ENCODE assay signal across 32 cellular contexts in the genomic region with DNA sequence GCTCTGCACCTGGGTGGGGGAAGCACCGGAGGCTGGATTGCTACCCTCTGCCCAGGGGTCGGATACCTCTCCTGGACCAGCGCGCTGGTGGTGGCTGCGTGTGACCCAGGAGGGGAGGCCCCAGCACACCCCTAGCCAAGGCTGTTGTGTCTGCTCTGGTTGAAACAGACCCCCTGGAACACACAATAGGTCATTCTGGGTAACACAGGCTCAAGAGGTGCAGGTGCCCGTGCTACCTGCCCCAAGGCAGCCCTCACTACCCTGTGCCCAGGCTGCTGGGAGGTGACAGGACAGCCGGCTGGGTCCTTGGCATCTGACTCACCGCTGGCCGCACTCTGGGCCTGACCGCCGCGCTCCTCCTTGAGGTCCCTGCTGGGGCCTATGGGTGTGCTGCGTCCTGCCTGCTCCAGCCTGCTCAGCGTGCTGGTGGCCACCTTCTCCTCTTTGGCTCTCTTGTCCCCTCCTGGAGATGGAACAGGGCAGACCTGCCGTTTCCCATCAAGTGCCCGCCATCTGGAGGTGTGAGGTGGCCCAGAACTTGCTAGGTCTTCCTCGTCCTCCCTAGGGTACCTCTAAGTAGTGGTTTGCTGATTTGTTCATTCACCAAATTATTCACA. TPM values are rescaled to one million over a fixed set of nuclear protein-coding genes. Genes with fewer than 3 reads are reported as not detected.
A peak's percentile ranks its signal among the peaks of the same experiment; 100 is the strongest.
DNase-seq lines count a peak whose midpoint lies in the region; ATAC-seq, FAIRE-seq and TF ChIP-seq lines count a peak whose summit lies in the region.
"Had no signal": no experiment of that assay in that cellular context is flagged by ENCODE, and none has a peak within 500 bp of the region (broad histone marks: within the 10 kb centered on the region; RNA-seq: fewer than 3 reads in every experiment).

No MANE protein-coding gene starts in this region.

- no peak for ATAC-seq in activated naive CD4-positive, alpha-beta T cell treated with anti-CD3 and anti-CD28 coated beads, Interleukin-2, amount 50 U/mL, for 72 hours
- ATAC-seq in GM19397 (IDR thresholded peaks at IDR 0.05; ENCODE audit: unreplicated experiment): no peak
- ATAC-seq: naive thymus-derived CD8-positive, alpha-beta T cell; T-cell had no signal

- no peaks in the 10 kb centered on the region for H3K9me3 ChIP-seq in kidney (ENCODE audit: control insufficient read depth in 1 of 2, low read length in 2 of 2)
- H3K9me3 ChIP-seq: Peyer's patch, SJCRH30 had no signal

- no peaks in the 10 kb centered on the region for H3K27me3 Mint-ChIP-seq in activated naive CD4-positive, alpha-beta T cell treated with anti-CD3 and anti-CD28 coated beads, Interleukin-2, amount 50 U/mL, for 24 hours
- H3K27me3 Mint-ChIP-seq: brain; naive thymus-derived CD8-positive, alpha-beta T cell; T-cell; type B pancreatic cell had no signal

- H3K36me3 Mint-ChIP-seq in activated naive CD4-positive, alpha-beta T cell treated with anti-CD3 and anti-CD28 coated beads, Interleukin-2, amount 50 U/mL, for 24 hours: peaks cover 3% of the 10 kb centered on the region
- peaks cover 7 to 8% of the 10 kb centered on the region in 2 donors for H3K36me3 Mint-ChIP-seq in activated naive CD4-positive, alpha-beta T cell treated with anti-CD3 and anti-CD28 coated beads, Interleukin-2, amount 50 U/mL, for 72 hours

- peaks cover 25 to 50% of the 10 kb centered on the region in 2 donors for H3K36me3 ChIP-seq in kidney (ENCODE audit: control insufficient read depth in 1 of 2, insufficient read depth in 2 of 2, low read length in 2 of 2)

- no peak for FAIRE-seq in kidney (lab: Jason Lieb, UNC)

- no peak overlapping the region for H3K4me3 ChIP-seq in kidney (ENCODE audit: low read length in 2 of 2)
- H3K4me3 ChIP-seq: Peyer's patch, SJCRH30 had no signal

- intact Hi-C loops in kidney (cut with DNase I): no loop called here

- H3K9ac ChIP-seq in kidney (ENCODE audit: low read length in 2 of 2): no peak overlapping the region

- peak overlapping the region; percentile 85 for H3K27ac Mint-ChIP-seq in activated naive CD4-positive, alpha-beta T cell treated with anti-CD3 and anti-CD28 coated beads, Interleukin-2, amount 50 U/mL, for 24 hours
- peak overlapping the region; percentile 13 to 81 for H3K27ac Mint-ChIP-seq in activated naive CD4-positive, alpha-beta T cell treated with anti-CD3 and anti-CD28 coated beads, Interleukin-2, amount 50 U/mL, for 72 hours
- H3K27ac Mint-ChIP-seq: type B pancreatic cell had no signal

- H3K27ac ChIP-seq in kidney (ENCODE audit: low read depth in 2 of 2, low read length in 2 of 2): no peak overlapping the region
- H3K27ac ChIP-seq: Peyer's patch, SJCRH30 had no signal

- H3K4me3 Mint-ChIP-seq in activated naive CD4-positive, alpha-beta T cell treated with anti-CD3 and anti-CD28 coated beads, Interleukin-2, amount 50 U/mL, for 24 hours: no peak overlapping the region
- H3K4me3 Mint-ChIP-seq: brain; H9; naive thymus-derived CD8-positive, alpha-beta T cell; T-cell; type B pancreatic cell had no signal

- no peak for TF ChIP-seq CTCF in kidney (IDR thresholded peaks at IDR 0.05; ENCODE audit: borderline replicate concordance, extremely low read depth, insufficient read depth)

- H3K4me1 ChIP-seq in kidney (ENCODE audit: control insufficient read depth in 1 of 2, insufficient read depth in 1 of 2, low read depth in 1 of 2, low read length in 2 of 2): peaks cover 14 to 31% of the 10 kb centered on the region in 2 donors

- no peak for DNase-seq in activated naive CD4-positive, alpha-beta T cell treated with anti-CD3 and anti-CD28 coated beads, Interleukin-2, amount 50 U/mL, for 16 hours
- DNase-seq in activated naive CD4-positive, alpha-beta T cell treated with anti-CD3 and anti-CD28 coated beads, Interleukin-2, amount 50 U/mL, for 72 hours (ENCODE audit: low spot score in 2 of 2): no peak
- DNase-seq in kidney (peak; percentile 68), NCI-H446 (lab: John Stamatoyannopoulos, UW) (no peak), middle frontal gyrus (ENCODE audit: extremely low spot score, low spot score) (no peak)
- DNase-seq: activated CD4-positive, alpha-beta T cell treated with anti-CD3 and anti-CD28 coated beads, Interleukin-2, amount 50 U/mL, for 48 hours; activated CD4-positive, CD25-positive, alpha-beta regulatory T cell; DMS53; H9; islet precursor cell; KG1; MM.1S; NCI-H1417; NCI-H2029 treated with DMSO at 0.1 percent for 48 hours; NCI-H2227 treated with DMSO at 0.1 percent for 48 hours; SJCRH30; T-cell had no signal

- H3K9me3 Mint-ChIP-seq in activated naive CD4-positive, alpha-beta T cell treated with anti-CD3 and anti-CD28 coated beads, Interleukin-2, amount 50 U/mL, for 24 hours: no peaks in the 10 kb centered on the region
- no peaks in the 10 kb centered on the region for H3K9me3 Mint-ChIP-seq in activated naive CD4-positive, alpha-beta T cell treated with anti-CD3 and anti-CD28 coated beads, Interleukin-2, amount 50 U/mL, for 72 hours
- H3K9me3 Mint-ChIP-seq: brain; H9; naive thymus-derived CD8-positive, alpha-beta T cell; T-cell; type B pancreatic cell had no signal

- peaks cover 38% of the 10 kb centered on the region for H3K4me1 Mint-ChIP-seq in activated naive CD4-positive, alpha-beta T cell treated with anti-CD3 and anti-CD28 coated beads, Interleukin-2, amount 50 U/mL, for 24 hours

RNA-seq across cellular contexts. Expression of a gene that starts 30.0 kb away (rescaled TPM):
- 10 to 100 TPM; 44.7 to 54.9 TPM for total RNA-seq in activated naive CD4-positive, alpha-beta T cell treated with anti-CD3 and anti-CD28 coated beads, Interleukin-2, amount 50 U/mL, for 72 hours
- total RNA-seq in kidney: 41.5 TPM
- polyA plus RNA-seq in kidney (ENCODE audit: insufficient read depth, low read depth, low replicate concordance): 33.1 TPM

RNA-seq across cellular contexts. Expression of a gene that starts 58.1 kb away (rescaled TPM):
- total RNA-seq in activated naive CD4-positive, alpha-beta T cell treated with anti-CD3 and anti-CD28 coated beads, Interleukin-2, amount 50 U/mL, for 72 hours: not detected
- 0.22 TPM for total RNA-seq in kidney
- 4.0 TPM for polyA plus RNA-seq in kidney (ENCODE audit: insufficient read depth, low read depth, low replicate concordance)
- total RNA-seq: epithelial cell of proximal tubule; G401; H9; HT1080; liver; naive thymus-derived CD8-positive, alpha-beta T cell; osteocyte; Peyer's patch; renal cortical epithelial cell; SJCRH30; skeletal muscle tissue; T-cell had no signal
- polyA plus RNA-seq: adipose tissue; BJ; naive thymus-derived CD8-positive, alpha-beta T cell had no signal
